Comparison of ENCODE assay signal across 8 cellular contexts in the genomic region with DNA sequence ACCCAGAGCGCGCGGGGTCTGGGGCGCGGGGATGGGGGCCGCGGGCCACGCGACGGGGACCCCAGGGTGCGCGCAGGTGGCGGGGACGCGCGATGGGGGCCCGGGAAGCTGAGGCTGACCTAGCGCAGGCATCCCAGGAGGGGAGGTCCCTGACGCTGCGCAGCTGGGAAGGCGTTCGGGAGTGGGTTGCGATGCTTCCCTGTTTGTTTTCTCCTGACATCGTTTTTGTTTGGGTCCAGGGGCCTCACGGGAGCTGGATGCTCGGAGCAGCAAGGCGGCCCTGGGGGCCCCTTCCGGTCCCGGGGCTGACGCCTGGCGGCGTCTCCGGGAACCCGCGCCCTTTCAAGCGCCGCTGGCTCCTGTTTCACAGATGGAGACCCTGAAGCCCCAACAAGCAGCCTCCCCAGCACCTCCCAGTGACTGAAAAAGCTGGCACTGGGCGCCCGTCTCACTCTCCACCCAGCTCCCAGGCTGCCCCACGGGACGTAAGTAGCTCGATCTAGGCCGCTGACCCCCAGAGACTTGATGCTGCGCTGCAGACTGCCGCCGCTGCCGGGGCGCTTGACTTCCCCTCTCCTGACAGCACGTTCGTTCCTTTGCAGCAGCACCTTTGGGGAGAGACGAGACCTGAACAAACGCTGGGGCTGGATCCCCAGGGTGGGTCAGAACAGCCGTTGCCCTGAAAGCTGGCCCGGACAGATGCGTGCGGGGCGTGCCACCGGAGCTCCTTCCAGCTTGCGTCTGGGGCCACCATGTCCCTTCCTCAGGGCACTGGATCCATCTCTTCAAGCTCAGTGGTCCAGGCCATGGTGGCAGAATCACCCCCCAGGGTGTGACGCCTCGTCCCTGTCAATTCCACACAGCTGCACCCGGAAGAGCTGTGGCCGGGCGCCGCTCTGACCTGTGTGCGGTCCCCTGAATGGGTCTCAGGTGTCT. TPM values are rescaled to one million over a fixed set of nuclear protein-coding genes. Genes with fewer than 3 reads are reported as not detected.
DNase-seq lines count a peak whose midpoint lies in the region; ATAC-seq lines count a peak whose summit lies in the region.

No MANE protein-coding gene starts in this region.

- H3K4ac ChIP-seq in trophoblast cell (ENCODE audit: low read depth, low read length): no peak overlapping the region

- H3K4me1 ChIP-seq in trophoblast cell (ENCODE audit: control insufficient read depth in 1 of 2, insufficient read depth in 2 of 2, low read length in 2 of 2): peaks cover 4 to 5% of the 10 kb centered on the region in 2 experiments
- H3K4me1 ChIP-seq in urinary bladder (ENCODE audit: insufficient read depth): peaks cover 2% of the 10 kb centered on the region

- H4K91ac ChIP-seq in trophoblast cell (ENCODE audit: low read depth, low read length): no peak overlapping the region

- peak overlapping the region; percentile 69 for H2AFZ ChIP-seq in trophoblast cell (ENCODE audit: insufficient read depth, low read length, poor library complexity)

- H2BK12ac ChIP-seq in trophoblast cell (ENCODE audit: low read length): peak overlapping the region; percentile 41

- no CpG with 5 or more reads among the region's 66 CpGs for whole genome bisulfite sequencing in trophoblast cell (ENCODE audit: extremely low coverage, insufficient coverage, insufficient read length)
- 14% methylated on average over 66 of the region's 66 CpGs for WGBS in urinary bladder

- H3K27me3 ChIP-seq in trophoblast cell (ENCODE audit: insufficient read depth, low read length): no peaks in the 10 kb centered on the region

- peak overlapping the region; percentile 71 for H4K12ac ChIP-seq in trophoblast cell (ENCODE audit: low read depth, low read length)

- H3K79me2 ChIP-seq in trophoblast cell (ENCODE audit: control insufficient read depth, insufficient read depth, low read length, poor library complexity): peaks cover 2% of the 10 kb centered on the region

- H3K79me1 ChIP-seq in trophoblast cell (ENCODE audit: low read length): peaks cover 2% of the 10 kb centered on the region

- H2BK120ac ChIP-seq in trophoblast cell (ENCODE audit: insufficient read depth, low read length, poor library complexity): no peak overlapping the region

- no peak overlapping the region for H3K23ac ChIP-seq in trophoblast cell (ENCODE audit: low read length)

- H3K27ac ChIP-seq in trophoblast cell (ENCODE audit: low read depth, low read length) (no peak overlapping the region), urinary bladder (ENCODE audit: low read depth) (no peak overlapping the region)

- peak overlapping the region; percentile 87 for H3K4me2 ChIP-seq in trophoblast cell (ENCODE audit: low read length)

- DNase-seq in Ammon's horn (ENCODE audit: low spot score) (peak; percentile 45), RKO (ENCODE audit: low spot score) (peak; percentile 53), activated gamma-delta T cell treated with Interleukin-2 at 50 U/mL for 16 hours (peak; percentile 43), glomerular visceral epithelial cell (ENCODE audit: extremely low spot score) (peak; percentile 45), trophoblast cell (peak; percentile 16 to 46)

- H3K14ac ChIP-seq in trophoblast cell (ENCODE audit: low read length): peak overlapping the region; percentile 65

- peak overlapping the region; percentile 28 for H3K9ac ChIP-seq in trophoblast cell (ENCODE audit: low read length)

- H3K9me3 ChIP-seq in trophoblast cell (ENCODE audit: insufficient read depth, low read depth, low read length): peaks cover 2% of the 10 kb centered on the region

- no peak overlapping the region for H2BK5ac ChIP-seq in trophoblast cell (ENCODE audit: low read depth, low read length, poor library complexity)

- H2AK5ac ChIP-seq in trophoblast cell (ENCODE audit: low read length): no peak overlapping the region

- peak overlapping the region; percentile 43 for H3K18ac ChIP-seq in trophoblast cell (ENCODE audit: low read length)

- peak overlapping the region; percentile 82 for H3K4me3 ChIP-seq in trophoblast cell (ENCODE audit: low read depth, low read length)
- H3K4me3 ChIP-seq in urinary bladder (ENCODE audit: low read depth, low read length): peak overlapping the region; percentile 83

- H3K36me3 ChIP-seq in trophoblast cell (ENCODE audit: control insufficient read depth in 1 of 2, insufficient read depth in 2 of 2, low read length in 2 of 2): peaks cover 11 to 12% of the 10 kb centered on the region in 2 experiments
- H3K36me3 ChIP-seq in urinary bladder (ENCODE audit: insufficient read depth): no peaks in the 10 kb centered on the region

- peak overlapping the region; percentile 56 for H4K8ac ChIP-seq in trophoblast cell (ENCODE audit: low read depth, low read length)

- ATAC-seq in GM18909 (IDR thresholded peaks at IDR 0.05; ENCODE audit: poor library complexity, unreplicated experiment) (peak; percentile 40), HG03159 (IDR thresholded peaks at IDR 0.05; ENCODE audit: unreplicated experiment) (peak; percentile 38)

RNA-seq across cellular contexts. Expression of a gene that starts 0.6 kb away (rescaled TPM):
- polyA plus RNA-seq in trophoblast cell (2013): 7.4 and 8.4 TPM in 2 replicates
- total RNA-seq in urinary bladder: 10.2 TPM
- polyA plus RNA-seq in urinary bladder: 21.8 TPM

RNA-seq across cellular contexts. Expression of a gene that starts 33.8 kb away (rescaled TPM):
- 54.6 and 55.9 TPM in 2 replicates for polyA plus RNA-seq in trophoblast cell (2013)
- total RNA-seq in urinary bladder: 9.8 TPM
- polyA plus RNA-seq in urinary bladder: 13.7 TPM

RNA-seq across cellular contexts. Expression of a gene that starts 42.0 kb away (rescaled TPM):
- 16.3 and 17.4 TPM in 2 replicates for polyA plus RNA-seq in trophoblast cell (2013)
- 11.6 TPM for total RNA-seq in urinary bladder
- 20.2 TPM for polyA plus RNA-seq in urinary bladder
